In the genomic region with DNA sequence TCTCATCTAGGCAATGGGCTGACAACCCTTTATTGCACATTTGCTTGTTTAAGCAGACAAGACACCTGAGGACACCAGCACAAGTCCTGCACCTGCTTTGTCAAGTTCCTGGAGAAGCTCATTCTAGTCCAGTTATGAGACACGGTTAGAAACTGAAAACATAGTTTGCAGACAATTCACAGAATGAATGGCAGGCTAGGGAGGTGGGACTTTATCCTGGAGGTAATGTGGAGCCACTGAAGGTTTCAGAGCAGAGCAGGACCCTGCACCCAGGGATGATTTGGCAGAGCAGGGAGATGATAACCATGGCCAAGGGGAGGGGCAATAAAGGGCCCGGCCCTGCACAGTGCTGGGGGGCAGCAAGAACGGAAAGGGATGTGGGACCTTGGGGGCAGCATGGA, we compare ENCODE assay signal across 9 cellular contexts. TPM values are rescaled to one million over a fixed set of nuclear protein-coding genes. Genes with fewer than 3 reads are reported as not detected.
DNase-seq lines count a peak whose midpoint lies in the region; ATAC-seq and TF ChIP-seq lines count a peak whose summit lies in the region.
"Had no signal": no experiment of that assay in that cellular context is flagged by ENCODE, and none has a peak within 500 bp of the region (broad histone marks: within the 10 kb centered on the region; RNA-seq: fewer than 3 reads in every experiment).

No MANE protein-coding gene starts in this region.

- H2AFZ ChIP-seq in MM.1S (ENCODE audit: low read length) = no peak overlapping the region

- H3K4me1 Mint-ChIP-seq in activated naive CD8-positive, alpha-beta T cell treated with anti-CD3 and anti-CD28 coated beads, Interleukin-2, amount 50 U/mL, for 24 hours = peaks cover 34% of the 10 kb centered on the region
- H3K4me1 Mint-ChIP-seq in activated naive CD8-positive, alpha-beta T cell treated with anti-CD3 and anti-CD28 coated beads for 36 hours = peaks cover 12% of the 10 kb centered on the region
- H3K4me1 Mint-ChIP-seq in activated CD4-positive, alpha-beta memory T cell treated with anti-CD3 and anti-CD28 coated beads, Interleukin-2, amount 10 ng/mL, durations not matched to agents 7 days and 5 days = peaks cover 31% of the 10 kb centered on the region

- CTCF ChIA-PET in activated CD4-positive, alpha-beta memory T cell treated with anti-CD3 and anti-CD28 coated beads, Interleukin-2, amount 10 ng/mL, durations not matched to agents 7 days and 5 days (lab: Charles Lee) = no interaction called here

- no peaks in the 10 kb centered on the region for H3K27me3 ChIP-seq in tibial artery
- no peaks in the 10 kb centered on the region for H3K27me3 ChIP-seq in MM.1S (replicated peaks; ENCODE audit: insufficient read depth, low read length)

- POLR2A ChIA-PET in activated CD4-positive, alpha-beta memory T cell treated with anti-CD3 and anti-CD28 coated beads, Interleukin-2, amount 10 ng/mL, durations not matched to agents 7 days and 5 days (lab: Charles Lee) = no interaction called here

- H4K20me1 ChIP-seq in MM.1S (ENCODE audit: insufficient read depth, low read length) = no peaks in the 10 kb centered on the region

- H3K9ac ChIP-seq in MM.1S (ENCODE audit: low read length) = no peak overlapping the region

- H3K4me3 ChIP-seq in tibial artery = no peak overlapping the region
- H3K4me3 ChIP-seq in MM.1S (ENCODE audit: low read length) = no peak overlapping the region

- H3K9me2 ChIP-seq in MM.1S (replicated peaks; ENCODE audit: insufficient read depth, low read length) = no peaks in the 10 kb centered on the region

- peak overlapping the region; percentile 93 for H3K27ac Mint-ChIP-seq in activated naive CD8-positive, alpha-beta T cell treated with anti-CD3 and anti-CD28 coated beads, Interleukin-2, amount 50 U/mL, for 24 hours
- H3K27ac Mint-ChIP-seq in activated naive CD8-positive, alpha-beta T cell treated with anti-CD3 and anti-CD28 coated beads for 36 hours = no peak overlapping the region
- H3K27ac Mint-ChIP-seq in activated CD4-positive, alpha-beta memory T cell treated with anti-CD3 and anti-CD28 coated beads, Interleukin-2, amount 10 ng/mL, durations not matched to agents 7 days and 5 days = peak overlapping the region; percentile 76
- H3K27ac Mint-ChIP-seq: CD4-positive, CD25-positive, alpha-beta regulatory T cell had no signal

- peaks cover 0 to 31% (median 15%) of the 10 kb centered on the region in 4 donors for H3K4me1 ChIP-seq in tibial artery
- H3K4me1 ChIP-seq in MM.1S (ENCODE audit: low read length) = no peaks in the 10 kb centered on the region; the same call in 1 of the 2 replicates

- intact Hi-C loops in tibial artery (cut with DNase I; ENCODE audit: low total_unique reads) = loop anchor here (10.0 kb wide), 1 partner anchor 60 kb away; no protein-coding TSS in a partner anchor

- H3K36me3 ChIP-seq in tibial artery = peaks cover 7 to 21% (median 15%) of the 10 kb centered on the region in 3 donors
- H3K36me3 ChIP-seq in MM.1S (replicated peaks; ENCODE audit: insufficient read depth, low read length) = no peaks in the 10 kb centered on the region

- H3K9me3 ChIP-seq in tibial artery (no peaks in the 10 kb centered on the region), MM.1S (replicated peaks; ENCODE audit: insufficient read depth, low read length) (no peaks in the 10 kb centered on the region)

- ATAC-seq in activated naive CD8-positive, alpha-beta T cell treated with anti-CD3 and anti-CD28 coated beads, Interleukin-2, amount 50 U/mL, for 24 hours = peak; percentile 7
- ATAC-seq in HG02870 (IDR thresholded peaks at IDR 0.05; ENCODE audit: unreplicated experiment) = peak; percentile 65

- no peak for DNase-seq in activated naive CD8-positive, alpha-beta T cell treated with anti-CD3 and anti-CD28 coated beads, Interleukin-2, amount 50 U/mL, for 24 hours
- no peak for DNase-seq in activated naive CD8-positive, alpha-beta T cell treated with anti-CD3 and anti-CD28 coated beads for 36 hours
- DNase-seq in activated CD4-positive, alpha-beta memory T cell treated with anti-CD3 and anti-CD28 coated beads, Interleukin-2, amount 10 ng/mL, durations not matched to agents 7 days and 5 days = no peak
- no peak for DNase-seq in tibial artery
- DNase-seq in MM.1S = no peak
- DNase-seq in EL = no peak
- no peak for DNase-seq in NCI-H2081 (lab: John Stamatoyannopoulos, UW)

- peaks cover 6% of the 10 kb centered on the region for H3K36me3 Mint-ChIP-seq in activated naive CD8-positive, alpha-beta T cell treated with anti-CD3 and anti-CD28 coated beads, Interleukin-2, amount 50 U/mL, for 24 hours (ENCODE audit: low read depth)
- no peaks in the 10 kb centered on the region for H3K36me3 Mint-ChIP-seq in activated naive CD8-positive, alpha-beta T cell treated with anti-CD3 and anti-CD28 coated beads for 36 hours
- no peaks in the 10 kb centered on the region for H3K36me3 Mint-ChIP-seq in activated CD4-positive, alpha-beta memory T cell treated with anti-CD3 and anti-CD28 coated beads, Interleukin-2, amount 10 ng/mL, durations not matched to agents 7 days and 5 days (ENCODE audit: low read depth)

- H3K27me3 Mint-ChIP-seq in activated naive CD8-positive, alpha-beta T cell treated with anti-CD3 and anti-CD28 coated beads, Interleukin-2, amount 50 U/mL, for 24 hours = no peaks in the 10 kb centered on the region
- no peaks in the 10 kb centered on the region for H3K27me3 Mint-ChIP-seq in activated naive CD8-positive, alpha-beta T cell treated with anti-CD3 and anti-CD28 coated beads for 36 hours
- H3K27me3 Mint-ChIP-seq in activated CD4-positive, alpha-beta memory T cell treated with anti-CD3 and anti-CD28 coated beads, Interleukin-2, amount 10 ng/mL, durations not matched to agents 7 days and 5 days = no peaks in the 10 kb centered on the region
- H3K27me3 Mint-ChIP-seq: CD4-positive, CD25-positive, alpha-beta regulatory T cell had no signal

- no peaks in the 10 kb centered on the region for H3F3A ChIP-seq in MM.1S (ENCODE audit: insufficient read depth, low read length)

- H3K27ac ChIP-seq in tibial artery (peak overlapping the region; percentile 42 to 54), MM.1S (ENCODE audit: low read length) (no peak overlapping the region)

- H3K9me3 Mint-ChIP-seq in activated naive CD8-positive, alpha-beta T cell treated with anti-CD3 and anti-CD28 coated beads, Interleukin-2, amount 50 U/mL, for 24 hours = no peaks in the 10 kb centered on the region
- H3K9me3 Mint-ChIP-seq in activated naive CD8-positive, alpha-beta T cell treated with anti-CD3 and anti-CD28 coated beads for 36 hours = no peaks in the 10 kb centered on the region
- H3K9me3 Mint-ChIP-seq in activated CD4-positive, alpha-beta memory T cell treated with anti-CD3 and anti-CD28 coated beads, Interleukin-2, amount 10 ng/mL, durations not matched to agents 7 days and 5 days = no peaks in the 10 kb centered on the region
- H3K9me3 Mint-ChIP-seq: CD4-positive, CD25-positive, alpha-beta regulatory T cell had no signal

- no peak overlapping the region for H3K4me2 ChIP-seq in MM.1S (ENCODE audit: low read depth, low read length)

- TF ChIP-seq CTCF in tibial artery (IDR thresholded peaks at IDR 0.05) = no peak
- TF ChIP-seq CTCF in MM.1S (IDR thresholded peaks at IDR 0.05; ENCODE audit: low read length) = no peak

- no peaks in the 10 kb centered on the region for H3K79me2 ChIP-seq in MM.1S (ENCODE audit: low read length)

- no peak overlapping the region for H3K4me3 Mint-ChIP-seq in activated naive CD8-positive, alpha-beta T cell treated with anti-CD3 and anti-CD28 coated beads, Interleukin-2, amount 50 U/mL, for 24 hours
- H3K4me3 Mint-ChIP-seq in activated naive CD8-positive, alpha-beta T cell treated with anti-CD3 and anti-CD28 coated beads for 36 hours = no peak overlapping the region
- H3K4me3 Mint-ChIP-seq in activated CD4-positive, alpha-beta memory T cell treated with anti-CD3 and anti-CD28 coated beads, Interleukin-2, amount 10 ng/mL, durations not matched to agents 7 days and 5 days = no peak overlapping the region
- H3K4me3 Mint-ChIP-seq: CD4-positive, CD25-positive, alpha-beta regulatory T cell had no signal

RNA-seq across cellular contexts. Expression of gene SLC25A51, which starts 50.7 kb away (rescaled TPM):
- total RNA-seq in activated naive CD8-positive, alpha-beta T cell treated with anti-CD3 and anti-CD28 coated beads for 36 hours = 10 to 100 TPM; 32.2 to 32.7 TPM
- total RNA-seq in activated CD4-positive, alpha-beta memory T cell treated with anti-CD3 and anti-CD28 coated beads, Interleukin-2, amount 10 ng/mL, durations not matched to agents 7 days and 5 days = 10 to 100 TPM; 28.4 to 29.3 TPM
